In genomic region chr19:16075430-16076153, GRCh38 we compare ENCODE assay signal across 8 cellular contexts. TPM values are rescaled to one million over a fixed set of nuclear protein-coding genes. Genes with fewer than 3 reads are reported as not detected.
DNase-seq lines count a peak whose midpoint lies in the region; ATAC-seq and TF ChIP-seq lines count a peak whose summit lies in the region.

No MANE protein-coding gene starts in this region.

- peak overlapping the region; percentile 89 for H3K27ac Mint-ChIP-seq in activated T-cell treated with anti-CD3 and anti-CD28 coated beads, Interleukin-2, amount 50 U/mL, for 24 hours

- TF ChIP-seq CTCF in adrenal gland (IDR thresholded peaks at IDR 0.05) (no peak), left lung (IDR thresholded peaks at IDR 0.05) (no peak), tibial artery (IDR thresholded peaks at IDR 0.05) (no peak)

- no peak for DNase-seq in activated T-cell treated with anti-CD3 and anti-CD28 coated beads, Interleukin-2, amount 50 U/mL, for 24 hours
- DNase-seq in activated T-cell treated with anti-CD3 and anti-CD28 coated beads, Interleukin-2, amount 50 U/mL, for 48 hours, result no peak
- DNase-seq in adrenal gland (peak in 1 of 7 donors; percentile 18), left lung (peak in 1 of 2 donors; percentile 30), tibial artery (peak in 1 of 2 donors; percentile 71), T1000 (lab: John Stamatoyannopoulos, UW) (no peak), GM19238 (ENCODE audit: insufficient read length, low spot score) (no peak)

- no peaks in the 10 kb centered on the region for H3K9me3 Mint-ChIP-seq in activated T-cell treated with anti-CD3 and anti-CD28 coated beads, Interleukin-2, amount 50 U/mL, for 24 hours

- peak overlapping the region; percentile 66 to 99 (median 96) for H3K27ac ChIP-seq in adrenal gland
- H3K27ac ChIP-seq in left lung, result peak overlapping the region; percentile 98 to 99
- H3K27ac ChIP-seq in tibial artery, result peak overlapping the region; percentile 99 to 100

- H3K4me1 ChIP-seq in adrenal gland (replicated peaks in 1 of 2) (peaks cover 24 to 37% of the 10 kb centered on the region in 2 donors), left lung (peaks cover 32 to 66% of the 10 kb centered on the region in 2 donors), tibial artery (peaks cover 0 to 77% (median 57%) of the 10 kb centered on the region in 4 donors)

- H3K9me3 ChIP-seq in adrenal gland (replicated peaks in 1 of 3) (no peaks in the 10 kb centered on the region), left lung (no peaks in the 10 kb centered on the region), tibial artery (no peaks in the 10 kb centered on the region)

- TF ChIP-seq POLR2A in adrenal gland (IDR thresholded peaks at IDR 0.05), result peak in 1 of 2 donors; percentile 43

- peaks cover 61% of the 10 kb centered on the region for H3K4me1 Mint-ChIP-seq in activated T-cell treated with anti-CD3 and anti-CD28 coated beads, Interleukin-2, amount 50 U/mL, for 24 hours (ENCODE audit: low read depth)

- H3K27me3 Mint-ChIP-seq in activated T-cell treated with anti-CD3 and anti-CD28 coated beads, Interleukin-2, amount 50 U/mL, for 24 hours, result no peaks in the 10 kb centered on the region

- H3K36me3 Mint-ChIP-seq in activated T-cell treated with anti-CD3 and anti-CD28 coated beads, Interleukin-2, amount 50 U/mL, for 24 hours (ENCODE audit: low read depth), result peaks cover 39% of the 10 kb centered on the region

- 32 to 38% (median 35%) methylated on average over 19 to 21 of the region's 21 CpGs for WGBS in adrenal gland, 4 donors

- no peaks in the 10 kb centered on the region for H3K27me3 ChIP-seq in adrenal gland
- H3K27me3 ChIP-seq in left lung, result no peaks in the 10 kb centered on the region
- H3K27me3 ChIP-seq in tibial artery, result no peaks in the 10 kb centered on the region

- H3K4me3 ChIP-seq in adrenal gland (peak overlapping the region in 3 of 4 donors; percentile 82 to 92 (median 86)), left lung (peak overlapping the region; percentile 33 to 90), tibial artery (peak overlapping the region; percentile 97)

- intact Hi-C loops in adrenal gland (cut with DNase I) (no loop called here), left lung (cut with DNase I) (no loop called here), tibial artery (cut with DNase I; ENCODE audit: low total_unique reads) (no loop called here)

- H3K36me3 ChIP-seq in adrenal gland (replicated peaks in 1 of 2) (no peaks in the 10 kb centered on the region), left lung (peaks cover 0 to under 1% of the 10 kb centered on the region in 2 donors), tibial artery (peaks cover 1 to 24% (median 21%) of the 10 kb centered on the region in 3 donors)

- no peak for ATAC-seq in left lung
- no peak for ATAC-seq in GM18858 (IDR thresholded peaks at IDR 0.05; ENCODE audit: unreplicated experiment)

- peak overlapping the region; percentile 90 for H3K4me3 Mint-ChIP-seq in activated T-cell treated with anti-CD3 and anti-CD28 coated beads, Interleukin-2, amount 50 U/mL, for 24 hours

RNA-seq across cellular contexts. Expression of gene TPM4, which starts 0.7 kb away (rescaled TPM):
- total RNA-seq in adrenal gland (100 to 1,000 TPM; 145 to 294 (median 193) TPM), left lung (100 to 1,000 TPM; 437 to 536 TPM)
- 100 to 1,000 TPM; 195 to 290 (median 290) TPM for polyA plus RNA-seq in adrenal gland

RNA-seq across cellular contexts. Expression of gene RAB8A, which starts 36.1 kb away (rescaled TPM):
- total RNA-seq in adrenal gland, result 100 to 1,000 TPM in 1 of 8 donors, 10 to 100 TPM in 7; 52.8 to 118 (median 72.2) TPM
- polyA plus RNA-seq in adrenal gland, result 100 to 1,000 TPM in 1 of 3 donors, 10 to 100 TPM in 2; 32.0 to 143 (median 34.8) TPM
- total RNA-seq in left lung, result 10 to 100 TPM; 70.7 to 88.8 TPM
